15 cellular contexts compared by ENCODE assay signal in the genomic region with DNA sequence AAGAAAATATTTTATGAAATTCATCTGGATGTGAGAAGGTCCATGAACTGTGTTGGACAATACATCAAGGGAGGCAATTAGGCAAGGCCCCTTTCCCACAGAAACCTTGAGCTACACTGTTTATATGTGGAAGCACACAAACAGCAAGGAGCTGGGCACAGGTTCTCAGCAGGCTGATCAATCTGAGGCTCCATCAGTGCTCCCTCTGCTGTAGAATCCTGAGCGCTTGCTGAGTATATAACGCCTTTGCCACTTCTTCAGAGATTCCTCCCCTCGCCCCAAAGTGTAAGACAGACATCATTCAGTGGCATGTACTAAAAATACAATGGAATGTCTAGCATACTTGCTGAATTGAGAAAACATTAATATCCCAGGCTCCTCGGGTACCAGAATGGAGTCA.
A peak's percentile ranks its signal among the peaks of the same experiment; 100 is the strongest.
DNase-seq lines count a peak whose midpoint lies in the region; ATAC-seq and TF ChIP-seq lines count a peak whose summit lies in the region.
"Had no signal": no experiment of that assay in that cellular context is flagged by ENCODE, and none has a peak within 500 bp of the region (broad histone marks: within the 10 kb centered on the region; RNA-seq: fewer than 3 reads in every experiment).

No MANE protein-coding gene starts in this region.

- no peak overlapping the region for H3K4me3 ChIP-seq in GM23338
- no peak overlapping the region for H3K4me3 ChIP-seq in choroid plexus epithelial cell (ENCODE audit: low read depth, low read length)
- no peak overlapping the region for H3K4me3 ChIP-seq in mesendoderm (ENCODE audit: low read length)
- no peak overlapping the region for H3K4me3 ChIP-seq in colonic mucosa
- no peak overlapping the region for H3K4me3 ChIP-seq in left lung
- H3K4me3 ChIP-seq in adrenal gland = no peak overlapping the region
- H3K4me3 ChIP-seq: GM23248 had no signal

- H4K5ac ChIP-seq in mesendoderm (ENCODE audit: low read length) = no peak overlapping the region

- H3K27me3 Mint-ChIP-seq in GM23338 (ENCODE audit: insufficient read depth, low read depth, poor library complexity) (peaks cover 3% of the 10 kb centered on the region), WTC11 (ENCODE audit: low read depth) (peaks cover 9% of the 10 kb centered on the region)
- H3K27me3 Mint-ChIP-seq: B cell; CD4-positive, alpha-beta T cell had no signal

- peak in 1 of 2 experiments; percentile 36; a peak in 1 of 4 replicates for TF ChIP-seq CTCF in GM23338 (conservative IDR thresholded peaks at IDR 0.05; ENCODE audit: low read depth in 2 of 2)
- TF ChIP-seq CTCF in WTC11 (IDR thresholded peaks at IDR 0.05) = no peak
- TF ChIP-seq CTCF in choroid plexus epithelial cell (conservative IDR thresholded peaks at IDR 0.05; ENCODE audit: low read depth, low read length) = peak; percentile 2
- TF ChIP-seq CTCF in colonic mucosa (IDR thresholded peaks at IDR 0.05) = no peak
- no peak for TF ChIP-seq CTCF in left lung (IDR thresholded peaks at IDR 0.05)
- no peak for TF ChIP-seq CTCF in adrenal gland (IDR thresholded peaks at IDR 0.05)

- H3K4me1 ChIP-seq in GM23338 (ENCODE audit: insufficient read depth) (peaks cover 11% of the 10 kb centered on the region), mesendoderm (ENCODE audit: control insufficient read depth, low read depth, low read length) (no peaks in the 10 kb centered on the region), colonic mucosa (no peaks in the 10 kb centered on the region), left lung (no peaks in the 10 kb centered on the region), adrenal gland (replicated peaks in 1 of 2) (no peaks in the 10 kb centered on the region)

- H3K27ac ChIP-seq in GM23338 (ENCODE audit: low read depth) (no peak overlapping the region), mesendoderm (ENCODE audit: low read depth, low read length) (no peak overlapping the region), colonic mucosa (no peak overlapping the region), left lung (no peak overlapping the region), adrenal gland (no peak overlapping the region)
- H3K27ac ChIP-seq: GM23248 had no signal

- no peak overlapping the region for H3K23ac ChIP-seq in mesendoderm (ENCODE audit: low read length)

- DNase-seq in GM23338 (ENCODE audit: low spot score) (no peak), WTC11 (ENCODE audit: low spot score) (no peak), choroid plexus epithelial cell (ENCODE audit: low read depth) (no peak), mesendoderm (peak; percentile 21), colonic mucosa (no peak), left lung (no peak), adrenal gland (no peak), cerebellum (ENCODE audit: low spot score) (no peak)
- DNase-seq: C1 segment of cervical spinal cord; Calu3; CD4-positive, alpha-beta T cell; DMS 273 treated with DMSO at 0.1 percent for 48 hours; GM23248 had no signal

- no peak overlapping the region for H3K4ac ChIP-seq in mesendoderm (ENCODE audit: low read depth, low read length)

- H3K4me3 Mint-ChIP-seq in GM23338 (no peak overlapping the region), WTC11 (no peak overlapping the region)
- H3K4me3 Mint-ChIP-seq: B cell; CD4-positive, alpha-beta T cell had no signal

- H2AK5ac ChIP-seq in mesendoderm (ENCODE audit: low read length) = no peak overlapping the region

- H3K9ac ChIP-seq in mesendoderm (ENCODE audit: low read length) (no peak overlapping the region), colonic mucosa (ENCODE audit: low read depth in 2 of 2, low read length in 2 of 2) (no peak overlapping the region)
- H3K9ac ChIP-seq: GM23248 had no signal

- H3K79me1 ChIP-seq in mesendoderm (ENCODE audit: low read length) = no peaks in the 10 kb centered on the region

- H2AFZ ChIP-seq in GM23338 = no peak overlapping the region
- H2AFZ ChIP-seq: GM23248 had no signal

- H3K27ac Mint-ChIP-seq in GM23338 (no peak overlapping the region), WTC11 (no peak overlapping the region)
- H3K27ac Mint-ChIP-seq: B cell; CD4-positive, alpha-beta T cell had no signal

- H3F3A ChIP-seq in GM23338 (replicated peaks; ENCODE audit: low read depth) = no peaks in the 10 kb centered on the region

- no peak overlapping the region for H3K56ac ChIP-seq in mesendoderm (ENCODE audit: low read length)

- H3K9me3 ChIP-seq in colonic mucosa (no peaks in the 10 kb centered on the region), left lung (no peaks in the 10 kb centered on the region), adrenal gland (replicated peaks in 1 of 3) (no peaks in the 10 kb centered on the region)

- H3K36me3 ChIP-seq in GM23338 (ENCODE audit: insufficient read depth) (no peaks in the 10 kb centered on the region), mesendoderm (ENCODE audit: control insufficient read depth, insufficient read depth, low read length) (no peaks in the 10 kb centered on the region), colonic mucosa (no peaks in the 10 kb centered on the region), left lung (no peaks in the 10 kb centered on the region), adrenal gland (replicated peaks in 1 of 2) (no peaks in the 10 kb centered on the region)

- no peak overlapping the region for H2BK120ac ChIP-seq in mesendoderm (ENCODE audit: low read depth, low read length)

- no CpG with 5 or more reads among the region's 4 CpGs for WGBS in mesendoderm (ENCODE audit: extremely low coverage, insufficient coverage, low lambda C conversion rate)
- 86 to 95% (median 92%) methylated on average over 4 of the region's 4 CpGs for WGBS in adrenal gland, 4 donors

- H2BK5ac ChIP-seq in mesendoderm (ENCODE audit: low read length) = no peak overlapping the region

- intact Hi-C loops in colonic mucosa (cut with DNase I) = no loop called here
- intact Hi-C loops in left lung (cut with DNase I) = no loop called here
- intact Hi-C loops in adrenal gland (cut with DNase I) = no loop called here

- H3K9me2 ChIP-seq in GM23338 (ENCODE audit: insufficient read depth) = no peaks in the 10 kb centered on the region

- CTCF ChIA-PET in WTC11 (lab: Charles Lee) = no interaction called here

- H2BK15ac ChIP-seq in mesendoderm (replicated peaks; ENCODE audit: low read depth) = no peak overlapping the region

- H3K27me3 ChIP-seq in GM23338 (ENCODE audit: insufficient read depth) (no peaks in the 10 kb centered on the region), mesendoderm (ENCODE audit: insufficient read depth, low read length, poor library complexity) (no peaks in the 10 kb centered on the region), colonic mucosa (no peaks in the 10 kb centered on the region), left lung (no peaks in the 10 kb centered on the region), adrenal gland (no peaks in the 10 kb centered on the region)

- no peaks in the 10 kb centered on the region for H3K79me2 ChIP-seq in GM23338 (replicated peaks; ENCODE audit: insufficient read depth)
- no peaks in the 10 kb centered on the region for H3K79me2 ChIP-seq in mesendoderm (ENCODE audit: control insufficient read depth, insufficient read depth, low read length)

- no peaks in the 10 kb centered on the region for H3K36me3 Mint-ChIP-seq in GM23338 (ENCODE audit: low read depth)
- no peaks in the 10 kb centered on the region for H3K36me3 Mint-ChIP-seq in WTC11

- TF ChIP-seq POLR2A in adrenal gland (IDR thresholded peaks at IDR 0.05) = no peak

- no peak overlapping the region for H4K8ac ChIP-seq in mesendoderm (ENCODE audit: low read depth, low read length)

- no peak overlapping the region for H3K18ac ChIP-seq in mesendoderm (ENCODE audit: low read length)

- H3K4me1 Mint-ChIP-seq in GM23338 (peaks cover 6% of the 10 kb centered on the region; the same call in 2 of the 3 replicates), WTC11 (peaks cover 14% of the 10 kb centered on the region)

- H3K4me2 ChIP-seq in GM23338 (no peak overlapping the region), mesendoderm (ENCODE audit: low read length) (no peak overlapping the region)

- POLR2A ChIA-PET in WTC11 (lab: Charles Lee) = no interaction called here

- ATAC-seq in GM23338 = peak; percentile 73
- peak; percentile 67 for ATAC-seq in WTC11
- no peak for ATAC-seq in left lung
- ATAC-seq: HCT116 had no signal

- no peaks in the 10 kb centered on the region for H4K20me1 ChIP-seq in GM23338 (replicated peaks; ENCODE audit: insufficient read depth)

- H3K9me3 Mint-ChIP-seq in GM23338 (no peaks in the 10 kb centered on the region), WTC11 (no peaks in the 10 kb centered on the region)
- H3K9me3 Mint-ChIP-seq: CD4-positive, alpha-beta T cell had no signal

TF ChIP-seq in WTC11, 78 proteins besides CTCF, POLR2A, EP300 and RAD21 (continues in another document):
- TF ChIP-seq, protein P1, sequence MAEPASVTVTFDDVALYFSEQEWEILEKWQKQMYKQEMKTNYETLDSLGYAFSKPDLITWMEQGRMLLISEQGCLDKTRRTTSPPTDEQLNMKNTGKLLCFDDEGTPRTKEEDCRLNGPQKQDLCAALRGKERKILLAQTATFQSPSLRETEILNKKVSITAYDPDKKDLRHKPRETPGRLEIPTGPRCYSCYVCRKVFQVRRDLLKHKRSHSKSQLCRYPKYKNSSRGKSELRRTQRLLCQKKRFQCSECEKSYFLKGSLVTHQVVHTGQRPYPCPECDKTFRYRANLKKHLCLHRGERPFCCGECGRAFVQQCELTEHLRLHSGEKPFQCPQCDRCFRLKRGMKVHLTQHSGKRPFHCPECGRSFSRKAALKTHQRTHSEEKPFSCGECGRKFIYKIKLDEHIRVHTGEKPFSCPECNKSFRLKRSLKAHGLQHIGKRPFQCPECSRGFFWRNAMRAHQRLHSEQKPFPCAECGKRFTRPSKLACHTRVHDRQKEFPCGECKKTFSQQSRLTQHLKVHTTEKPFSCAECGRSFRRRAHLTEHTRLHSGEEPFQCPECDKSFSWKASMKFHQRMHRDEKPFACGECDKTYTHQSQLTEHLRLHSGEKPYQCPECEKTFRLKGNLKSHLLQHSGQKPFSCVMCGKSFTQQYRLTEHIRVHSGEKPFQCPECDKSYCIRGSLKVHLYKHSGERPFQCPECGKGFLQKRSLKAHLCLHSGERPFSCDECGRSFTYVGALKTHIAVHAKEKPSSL (CRISPR knock-in tag; conservative IDR thresholded peaks at IDR 0.05) = no peak
- TF ChIP-seq ETV6 (CRISPR knock-in tag; IDR thresholded peaks at IDR 0.05) = no peak
